In genomic region chr20:20083796-20084195, GRCh38 we compare ENCODE assay signal across 8 cellular contexts. TPM values are rescaled to one million over a fixed set of nuclear protein-coding genes. Genes with fewer than 3 reads are reported as not detected.
A peak's percentile ranks its signal among the peaks of the same experiment; 100 is the strongest.
DNase-seq lines count a peak whose midpoint lies in the region; ATAC-seq, FAIRE-seq and TF ChIP-seq lines count a peak whose summit lies in the region.

No MANE protein-coding gene starts in this region.

- intact Hi-C loops in aorta (cut with DNase I), result loop anchor here (2.0 to 10.0 kb wide), 3 partner anchors 153 to 481 kb away; no protein-coding TSS in a partner anchor

- H3K36me3 Mint-ChIP-seq in brain, result no peaks in the 10 kb centered on the region

- H3K4me1 Mint-ChIP-seq in brain, result peaks cover 25% of the 10 kb centered on the region

- DNase-seq in G401 (ENCODE audit: low spot score) (peak; percentile 81), HT1080 (ENCODE audit: low read depth) (peak; percentile 52), NCI-H774 (lab: John Stamatoyannopoulos, UW) (peak; percentile 68), kidney epithelial cell (ENCODE audit: low read depth) (no peak), urothelium cell line (ENCODE audit: low spot score) (peak; percentile 33), amniotic stem cell (lab: John Stamatoyannopoulos, UW) (no peak), aorta (no peak)

- H3K27ac ChIP-seq in aorta (ENCODE audit: low read depth in 1 of 2, low read length in 2 of 2), result no peak overlapping the region

- TF ChIP-seq CTCF in brain (conservative IDR thresholded peaks at IDR 0.05), result peak; percentile 84 to 88
- peak; percentile 35 for TF ChIP-seq CTCF in kidney epithelial cell (IDR thresholded peaks at IDR 0.05; ENCODE audit: insufficient read depth, low read length, poor library complexity, severe bottlenecking)

- H3K9me3 Mint-ChIP-seq in brain, result no peaks in the 10 kb centered on the region

- H3K4me1 ChIP-seq in aorta (ENCODE audit: control insufficient read depth in 1 of 2, insufficient read depth in 2 of 2, low read length in 2 of 2), result no peaks in the 10 kb centered on the region

- H3K36me3 ChIP-seq in kidney epithelial cell (ENCODE audit: control insufficient read depth, insufficient read depth, low read length) (no peaks in the 10 kb centered on the region), aorta (ENCODE audit: control insufficient read depth in 1 of 2, insufficient read depth in 2 of 2, low read length in 1 of 2) (no peaks in the 10 kb centered on the region)

- no peaks in the 10 kb centered on the region for H3K27me3 Mint-ChIP-seq in brain

- no peak for ATAC-seq in aorta (ENCODE audit: low FRiP score)

- in situ Hi-C loops in G401 (cut with HindIII; ENCODE audit: low sequenced_read_pairs), result no loop called here

- no peak overlapping the region for H3K4me3 ChIP-seq in kidney epithelial cell (ENCODE audit: low read depth, low read length)
- H3K4me3 ChIP-seq in aorta (ENCODE audit: low read length in 2 of 2), result no peak overlapping the region

- FAIRE-seq in urothelium cell line (lab: Jason Lieb, UNC), result no peak

- H3K9me3 ChIP-seq in aorta (ENCODE audit: control insufficient read depth, low read length), result no peaks in the 10 kb centered on the region

- peak overlapping the region in 4 of 5 experiments; percentile 32 to 55 (median 42) for H3K4me3 Mint-ChIP-seq in brain

- H3K27me3 ChIP-seq in kidney epithelial cell (ENCODE audit: control insufficient read depth, insufficient read depth, low read length), result peaks cover 2% of the 10 kb centered on the region
- no peaks in the 10 kb centered on the region for H3K27me3 ChIP-seq in aorta (ENCODE audit: control insufficient read depth in 1 of 2, insufficient read depth in 2 of 2, low read length in 1 of 2)

- WGBS in aorta, 2 donors, result 0 to 2% methylated on average over 3 of the region's 3 CpGs

- H3K27ac Mint-ChIP-seq in brain, result peak overlapping the region in 4 of 5 experiments; percentile 49 to 84 (median 73)

RNA-seq across cellular contexts. Expression of gene CFAP61, which starts 31.5 kb away (rescaled TPM):
- total RNA-seq in G401 (2014; rRNA removed; shearing (Covaris generic)), result not detected in 2 replicates
- 0.35 TPM in 1 of 2 replicates, not detected in the other for total RNA-seq in HT1080 (2014; rRNA removed; shearing (Covaris generic))
- not detected in 2 replicates for polyA plus RNA-seq in HT1080 (2015; cell fraction: cytosol; rRNA removed)
- polyA plus RNA-seq in HT1080 (2015; cell fraction: nucleus; rRNA removed), result 0.11 TPM in 1 of 2 replicates, not detected in the other
- 9.0 TPM for polyA plus RNA-seq in brain (ENCODE audit: insufficient read depth, low read depth, low replicate concordance)
- total RNA-seq in kidney epithelial cell, result 0.14 TPM in 1 of 2 replicates, not detected in the other
- total RNA-seq in aorta, result under 1 TPM in 1 of 2 donors, not detected in 1; 0.91 TPM
- 1 to 10 TPM in 1 of 2 donors, under 1 TPM in 1; 0.18 to 2.0 TPM for polyA plus RNA-seq in aorta

RNA-seq across cellular contexts. Expression of gene CRNKL1, which starts 31.5 kb away (rescaled TPM):
- 19.3 and 34.7 TPM in 2 replicates for total RNA-seq in G401 (2014; rRNA removed; shearing (Covaris generic))
- 23.3 and 24.6 TPM in 2 replicates for total RNA-seq in HT1080 (2014; rRNA removed; shearing (Covaris generic))
- 18.5 and 24.7 TPM in 2 replicates for polyA plus RNA-seq in HT1080 (2015; cell fraction: cytosol; rRNA removed)
- 33.9 and 36.0 TPM in 2 replicates for polyA plus RNA-seq in HT1080 (2015; cell fraction: nucleus; rRNA removed)
- polyA plus RNA-seq in brain (ENCODE audit: insufficient read depth, low read depth, low replicate concordance) (17.7 TPM), aorta (10 to 100 TPM in 1 of 2 donors, 1 to 10 TPM in 1; 7.3 to 13.6 TPM)
- total RNA-seq in kidney epithelial cell (18.3 and 22.4 TPM in 2 replicates), aorta (10 to 100 TPM; 17.6 to 21.0 TPM)

Comparison
In these comparisons a context has a peak if more than half of its experiments do, and no peak if none do; other contexts are left out.
1. DNase-seq: peak in G401 (single experiment), HT1080 (single experiment), NCI-H774 (single experiment) and urothelium cell line (single experiment); none in kidney epithelial cell (single experiment), amniotic stem cell (single experiment) and aorta (0 of 2).